In genomic region chr16:89686520-89687091, GRCh38 we compare ENCODE assay signal across 1 cellular context.
A peak's percentile ranks its signal among the peaks of the same experiment; 100 is the strongest.
TF ChIP-seq lines count a peak whose summit lies in the region.

CDK10 (plus strand) TSS chr16:89686689; CDS start chr16:89686711, 22 bp downstream.

TF ChIP-seq in GM12878, 131 proteins besides CTCF, POLR2A, EP300 and RAD21 (continued from another document and continues in another):
- TF ChIP-seq SKIL (IDR thresholded peaks at IDR 0.05; ENCODE audit: low read depth, poor library complexity, severe bottlenecking) = no peak
- no peak for TF ChIP-seq IRF3 (IDR thresholded peaks at IDR 0.05)
- TF ChIP-seq ZBTB11 (CRISPR knock-in tag; IDR thresholded peaks at IDR 0.05) = no peak
- TF ChIP-seq E4F1 (IDR thresholded peaks at IDR 0.05; ENCODE audit: borderline replicate concordance, partially characterized antibody) = peak; percentile 92
- TF ChIP-seq WRNIP1 (IDR thresholded peaks at IDR 0.05; ENCODE audit: borderline replicate concordance, low read depth, low read length) = no peak
- no peak for TF ChIP-seq BCL3 (IDR thresholded peaks at IDR 0.05; ENCODE audit: borderline replicate concordance, insufficient read depth, low read depth, low read length, poor library complexity, severe bottlenecking)
- no peak for TF ChIP-seq SMAD1 (IDR thresholded peaks at IDR 0.05; ENCODE audit: low read depth, partially characterized antibody)
- no peak for TF ChIP-seq TARDBP (IDR thresholded peaks at IDR 0.05; ENCODE audit: borderline replicate concordance)
- TF ChIP-seq EZH2 (IDR thresholded peaks at IDR 0.05; ENCODE audit: borderline replicate concordance, control insufficient read depth, low read depth, low read length) = no peak
- no peak for TF ChIP-seq SUZ12 (IDR thresholded peaks at IDR 0.05; ENCODE audit: unreplicated experiment)
- peak; percentile 93 for TF ChIP-seq YY1 (IDR thresholded peaks at IDR 0.05; ENCODE audit: low read depth, low read length)
- TF ChIP-seq MYB (IDR thresholded peaks at IDR 0.05; ENCODE audit: borderline replicate concordance, low read depth, low read length) = no peak
- no peak for TF ChIP-seq FOXM1 (IDR thresholded peaks at IDR 0.05; ENCODE audit: low read depth, low read length)
- no peak for TF ChIP-seq TCF3 (IDR thresholded peaks at IDR 0.05; ENCODE audit: borderline replicate concordance, insufficient read depth, low read depth, low read length)
- no peak for TF ChIP-seq ATF3 (IDR thresholded peaks at IDR 0.05; ENCODE audit: borderline replicate concordance, extremely low read depth, low read depth, low read length)
- no peak for TF ChIP-seq PAX8 (IDR thresholded peaks at IDR 0.05)
- TF ChIP-seq RFX5 (IDR thresholded peaks at IDR 0.05; ENCODE audit: low read depth, low read length) = no peak
- no peak for TF ChIP-seq ATF2 (IDR thresholded peaks at IDR 0.05; ENCODE audit: low read length)
- TF ChIP-seq EGR1 (IDR thresholded peaks at IDR 0.05; ENCODE audit: borderline replicate concordance in 1 of 2, low read depth in 2 of 2, low read length in 2 of 2) = peak in 1 of 2 experiments; percentile 82; a peak in 2 of 3 replicates
- no peak for TF ChIP-seq RELA (IDR thresholded peaks at IDR 0.05; ENCODE audit: borderline replicate concordance, partially characterized antibody)
- TF ChIP-seq ZNF622 (IDR thresholded peaks at IDR 0.05) = no peak
- no peak for TF ChIP-seq MEF2A (IDR thresholded peaks at IDR 0.05; ENCODE audit: insufficient read depth, low read depth, low read length)
- TF ChIP-seq MEF2B (IDR thresholded peaks at IDR 0.05; ENCODE audit: partially characterized antibody, poor library complexity, severe bottlenecking) = peak; percentile 74
- 0 out of 2 replicates have a peak, but pooled peaks have one; percentile 16 for TF ChIP-seq CREB1 (IDR thresholded peaks at IDR 0.05; ENCODE audit: low read depth)
- TF ChIP-seq KAT2A (conservative IDR thresholded peaks at IDR 0.05; ENCODE audit: control insufficient read depth, low read depth, low read length) = no peak
- TF ChIP-seq TBL1XR1 (IDR thresholded peaks at IDR 0.05; ENCODE audit: low read depth, low read length) = no peak
- TF ChIP-seq ZBTB4 (CRISPR knock-in tag; IDR thresholded peaks at IDR 0.05) = no peak
- no peak for TF ChIP-seq CREM (IDR thresholded peaks at IDR 0.05; ENCODE audit: low read depth)
- no peak for TF ChIP-seq ETV6 (conservative IDR thresholded peaks at IDR 0.05 in 1 of 2, IDR thresholded peaks at IDR 0.05 in 1 of 2; ENCODE audit: borderline replicate concordance in 1 of 2, low read depth in 1 of 2)
- TF ChIP-seq SREBF1 (IDR thresholded peaks at IDR 0.05; ENCODE audit: low read length) = no peak
- TF ChIP-seq ZNF384 (IDR thresholded peaks at IDR 0.05; ENCODE audit: borderline replicate concordance, low read depth, low read length) = no peak
- peak; percentile 48; the same call in 1 of the 2 replicates for TF ChIP-seq ELK1 (IDR thresholded peaks at IDR 0.05; ENCODE audit: low read depth, low read length)
- TF ChIP-seq IKZF2 (IDR thresholded peaks at IDR 0.05) = no peak
- no peak for TF ChIP-seq TCF7 (IDR thresholded peaks at IDR 0.05; ENCODE audit: borderline replicate concordance)
- peak; percentile 79; the same call in 1 of the 2 replicates for TF ChIP-seq SIN3A (IDR thresholded peaks at IDR 0.05; ENCODE audit: low read depth, low read length)
- TF ChIP-seq DPF2 (IDR thresholded peaks at IDR 0.05) = 0 out of 2 replicates have a peak, but pooled peaks have one; percentile 57
- TF ChIP-seq ZBTB33 (IDR thresholded peaks at IDR 0.05) = no peak
- no peak for TF ChIP-seq ZNF24 (IDR thresholded peaks at IDR 0.05)
- no peak for TF ChIP-seq STAT3 (IDR thresholded peaks at IDR 0.05; ENCODE audit: low read depth, low read length)
- TF ChIP-seq SUPT20H (IDR thresholded peaks at IDR 0.05; ENCODE audit: borderline replicate concordance, control insufficient read depth, low read depth, low read length) = no peak
- TF ChIP-seq NFYA (IDR thresholded peaks at IDR 0.05; ENCODE audit: borderline replicate concordance, low read depth, low read length) = no peak
- TF ChIP-seq IRF4 (IDR thresholded peaks at IDR 0.05; ENCODE audit: low read depth, low read length) = no peak
